Comparison of ENCODE assay signal across 8 cellular contexts in genomic region chr12:51083140-51083833, GRCh38. TPM values are rescaled to one million over a fixed set of nuclear protein-coding genes. Genes with fewer than 3 reads are reported as not detected.
DNase-seq lines count a peak whose midpoint lies in the region; ATAC-seq and TF ChIP-seq lines count a peak whose summit lies in the region.

Gene CSRNP2, minus strand, starts transcription at chr12:51083596. Its CDS starts 7,035 bp downstream, at chr12:51076561.

- WGBS in liver = under 1% methylated on average over 72 of the region's 72 CpGs

- no peaks in the 10 kb centered on the region for H3K27me3 ChIP-seq in liver (ENCODE audit: control insufficient read depth in 4 of 4, insufficient read depth in 4 of 4, low read length in 3 of 4)

- TF ChIP-seq RAD21 in liver (IDR thresholded peaks at IDR 0.05) = peak; percentile 45 to 47

- H3K9me3 Mint-ChIP-seq in CD14-positive monocyte = peaks cover 0 to 3% (median 0%) of the 10 kb centered on the region in 7 donors

- intact Hi-C loops in CD14-positive monocyte (cut with micrococcal nuclease) = loop anchor here (10.0 kb wide), 2 partner anchors 162 to 318 kb away; partner anchors contain the start of gene ATF1 (in 1 of the 2)

- H3K9ac ChIP-seq in liver (ENCODE audit: low read depth in 1 of 2, low read length in 2 of 2) = peak within 1 kb of the TSS; percentile 47 to 74

- H3K27ac ChIP-seq in liver (ENCODE audit: low read depth in 1 of 2, low read length in 2 of 2) = peak within 1 kb of the TSS; percentile 58 to 82

- H3K36me3 Mint-ChIP-seq in CD14-positive monocyte = peaks cover 13% of the 10 kb centered on the region in 2 donors

- ATAC-seq in GM19395 (IDR thresholded peaks at IDR 0.05; ENCODE audit: unreplicated experiment) (peak; percentile 95), HG03565 (IDR thresholded peaks at IDR 0.05; ENCODE audit: unreplicated experiment) (peak; percentile 93)

- no peaks in the 10 kb centered on the region for H3K27me3 Mint-ChIP-seq in CD14-positive monocyte (ENCODE audit: low read depth in 3 of 3)

- no peaks in the 10 kb centered on the region for H3K9me3 ChIP-seq in liver (ENCODE audit: control insufficient read depth in 4 of 4, low read length in 3 of 4)

- H3K27ac Mint-ChIP-seq in CD14-positive monocyte = peak within 1 kb of the TSS; percentile 45 to 90 (median 82)

- TF ChIP-seq CTCF in CD14-positive monocyte (IDR thresholded peaks at IDR 0.05) (peak; percentile 9), liver (IDR thresholded peaks at IDR 0.05; ENCODE audit: low read depth, low read length, missing input control) (no peak)

- peaks cover 33% of the 10 kb centered on the region for H3K4me1 Mint-ChIP-seq in CD14-positive monocyte

- DNase-seq in CD14-positive monocyte (ENCODE audit: low spot score) = peak; percentile 94
- peak; percentile 96 for DNase-seq in NCI-H774 (lab: John Stamatoyannopoulos, UW)
- DNase-seq in activated CD4-positive, alpha-beta T cell treated with anti-CD3 and anti-CD28 coated beads, Interleukin-2, amount 50 U/mL, for 4 hours = peak; percentile 91 to 93
- peak; percentile 97 for DNase-seq in dermis blood vessel endothelial cell
- peak; percentile 95 for DNase-seq in stimulated activated CD4-positive, alpha-beta T cell treated with anti-CD3 and anti-CD28 coated beads, Interleukin-4, amount 100 ng/mL, for 24 hours

- peak within 1 kb of the TSS; percentile 98 to 100 for H3K4me3 Mint-ChIP-seq in CD14-positive monocyte

- H3K4me1 ChIP-seq in liver (ENCODE audit: control insufficient read depth in 4 of 4, insufficient read depth in 4 of 4, low read length in 3 of 4) = peaks cover 1 to 13% (median 11%) of the 10 kb centered on the region in 4 donors

- no peaks in the 10 kb centered on the region for H3K36me3 ChIP-seq in liver (ENCODE audit: control insufficient read depth in 4 of 4, insufficient read depth in 3 of 4, low read depth in 1 of 4, low read length in 3 of 4)

- peak within 1 kb of the TSS; percentile 73 to 89 (median 79) for H3K4me3 ChIP-seq in liver (ENCODE audit: low read depth in 1 of 3, low read length in 3 of 3)

TF ChIP-seq in liver, 16 proteins besides CTCF, POLR2A, EP300 and RAD21:
- TF ChIP-seq NR2F2 (IDR thresholded peaks at IDR 0.05) (no peak), SP1 (IDR thresholded peaks at IDR 0.05) (peak; percentile 43), REST (IDR thresholded peaks at IDR 0.05) (peak; percentile 93), JUND (IDR thresholded peaks at IDR 0.05) (peak in 1 of 2 donors; percentile 18), HNF4G (IDR thresholded peaks at IDR 0.05) (no peak), MAX (IDR thresholded peaks at IDR 0.05) (peak; percentile 54), RXRA (IDR thresholded peaks at IDR 0.05) (peak in 1 of 2 donors; percentile 10), YY1 (IDR thresholded peaks at IDR 0.05) (peak; percentile 94), FOXA2 (IDR thresholded peaks at IDR 0.05) (no peak), EGR1 (IDR thresholded peaks at IDR 0.05; ENCODE audit: low read depth in 2 of 2) (peak in 1 of 2 donors; percentile 39), TAF1 (conservative IDR thresholded peaks at IDR 0.05) (peak; percentile 96), HNF4A (conservative IDR thresholded peaks at IDR 0.05) (peak in 1 of 2 donors; percentile 21), FOXA1 (IDR thresholded peaks at IDR 0.05) (peak; percentile 60), GABPA (IDR thresholded peaks at IDR 0.05 in 1 of 2, conservative IDR thresholded peaks at IDR 0.05 in 1 of 2) (peak in 1 of 2 donors; percentile 72), ZBTB33 (IDR thresholded peaks at IDR 0.05) (peak; percentile 53), ATF3 (IDR thresholded peaks at IDR 0.05) (no peak)

RNA-seq across cellular contexts. Expression of gene CSRNP2, which starts in this region (rescaled TPM):
- 1 to 10 TPM; 1.7 to 2.6 TPM for polyA plus RNA-seq in CD14-positive monocyte
- 28.4 and 29.3 TPM in 2 replicates for total RNA-seq in dermis blood vessel endothelial cell
- total RNA-seq in liver = 1 to 10 TPM; 4.4 to 8.4 TPM
- 1 to 10 TPM; 2.0 to 3.5 TPM for polyA plus RNA-seq in liver

Comparison
In these comparisons a context has a peak if more than half of its experiments do, and no peak if none do; other contexts are left out.
1. Peak in every context shown above with its lines: DNase-seq, ATAC-seq, H3K4me3 ChIP-seq and H3K27ac ChIP-seq.